ENCODE assay signal across 10 cellular contexts in the genomic region with DNA sequence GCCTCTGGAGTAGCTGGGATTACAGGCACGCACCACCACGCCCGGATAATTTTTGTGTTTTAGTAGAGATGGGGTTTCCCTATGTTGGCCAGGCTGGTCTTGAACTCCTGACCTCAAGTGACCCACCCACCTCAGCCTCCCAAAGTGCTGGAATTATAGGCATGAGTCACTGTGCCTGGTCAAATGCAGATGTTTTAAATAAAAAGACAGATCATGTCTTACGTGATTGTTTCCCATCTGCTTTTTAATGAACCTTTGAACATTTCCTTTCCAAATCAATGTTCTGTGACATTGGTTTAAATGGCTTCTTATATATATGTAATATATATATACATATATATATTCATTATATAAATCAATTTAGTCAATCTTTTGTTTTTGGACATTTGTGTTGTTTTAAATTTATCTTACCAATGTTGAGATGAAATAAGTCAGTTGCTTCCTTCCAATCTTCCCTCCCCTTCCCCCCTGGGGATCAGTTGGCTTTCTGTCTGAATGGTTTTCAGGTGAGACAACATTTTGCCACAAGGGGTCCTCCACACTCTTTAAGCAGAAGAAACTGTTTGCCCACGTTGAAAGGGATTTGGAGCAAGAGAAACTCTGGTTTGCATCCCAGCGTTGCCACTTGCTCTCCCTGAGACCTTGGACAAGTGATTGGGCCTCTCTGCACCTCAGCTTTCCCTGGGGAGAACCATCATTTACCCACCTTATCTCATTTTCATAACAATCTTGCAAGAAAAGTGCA. TPM values are rescaled to one million over a fixed set of nuclear protein-coding genes. Genes with fewer than 3 reads are reported as not detected.
DNase-seq lines count a peak whose midpoint lies in the region; ATAC-seq, FAIRE-seq and TF ChIP-seq lines count a peak whose summit lies in the region.
"Had no signal": no experiment of that assay in that cellular context is flagged by ENCODE, and none has a peak within 500 bp of the region (broad histone marks: within the 10 kb centered on the region; RNA-seq: fewer than 3 reads in every experiment).

No MANE protein-coding gene starts in this region.

- peak; percentile 75 for ATAC-seq in GM23338
- ATAC-seq in pancreas: no peak
- ATAC-seq in GM21390 (IDR thresholded peaks at IDR 0.05; ENCODE audit: unreplicated experiment): no peak
- no peak for ATAC-seq in HG03108 (IDR thresholded peaks at IDR 0.05; ENCODE audit: unreplicated experiment)
- ATAC-seq: upper lobe of right lung had no signal

- no peak overlapping the region; the same call in 1 of the 2 replicates for H3K27ac Mint-ChIP-seq in GM23338

- H3K36me3 ChIP-seq in GM23338 (ENCODE audit: insufficient read depth) (no peaks in the 10 kb centered on the region), fibroblast of lung (ENCODE audit: control insufficient read depth, insufficient read depth, low read length) (no peaks in the 10 kb centered on the region), pancreas (no peaks in the 10 kb centered on the region)
- H3K36me3 ChIP-seq: upper lobe of right lung had no signal

- H3K79me2 ChIP-seq in GM23338 (replicated peaks; ENCODE audit: insufficient read depth): no peaks in the 10 kb centered on the region
- H3K79me2 ChIP-seq in fibroblast of lung (ENCODE audit: control insufficient read depth, insufficient read depth, low read length): no peaks in the 10 kb centered on the region

- H3K9me3 ChIP-seq in fibroblast of lung (ENCODE audit: control insufficient read depth, insufficient read depth, low read depth, low read length): no peaks in the 10 kb centered on the region
- no peaks in the 10 kb centered on the region for H3K9me3 ChIP-seq in pancreas
- H3K9me3 ChIP-seq: upper lobe of right lung had no signal

- H3K9ac ChIP-seq in fibroblast of lung (ENCODE audit: insufficient read depth, low read length): no peak overlapping the region

- intact Hi-C loops in pancreas (cut with DNase I): no loop called here

- H3K4me1 Mint-ChIP-seq in GM23338: peaks cover 4% of the 10 kb centered on the region; the same call in 2 of the 3 replicates

- WGBS in pancreas, 2 donors: 40 to 51% methylated on average over 6 of the region's 6 CpGs

- H3K4me3 Mint-ChIP-seq in GM23338: no peak overlapping the region

- no peak for FAIRE-seq in pancreas (lab: Jason Lieb, UNC)

- no peak overlapping the region for H3K4me2 ChIP-seq in GM23338
- H3K4me2 ChIP-seq in fibroblast of lung (ENCODE audit: extremely low read depth, insufficient read depth, low read length): no peak overlapping the region

- H3K27me3 Mint-ChIP-seq in GM23338 (ENCODE audit: insufficient read depth, low read depth, poor library complexity): peaks cover 16% of the 10 kb centered on the region

- H3K36me3 Mint-ChIP-seq in GM23338 (ENCODE audit: low read depth): peaks cover 3% of the 10 kb centered on the region; the same call in 2 of the 3 replicates

- H4K20me1 ChIP-seq in GM23338 (replicated peaks; ENCODE audit: insufficient read depth) (no peaks in the 10 kb centered on the region), fibroblast of lung (ENCODE audit: control insufficient read depth, extremely low read depth, insufficient read depth, low read length) (no peaks in the 10 kb centered on the region)

- TF ChIP-seq CTCF in AG09309 (IDR thresholded peaks at IDR 0.05; ENCODE audit: control insufficient read depth, insufficient read depth, low read depth, low read length, missing control alignments): peak; percentile 50
- peak; percentile 63 to 86 for TF ChIP-seq CTCF in GM23338 (conservative IDR thresholded peaks at IDR 0.05; ENCODE audit: low read depth in 2 of 2)
- TF ChIP-seq CTCF in fibroblast of lung (conservative IDR thresholded peaks at IDR 0.05 in 1 of 2, IDR thresholded peaks at IDR 0.05 in 1 of 2; ENCODE audit: low read depth in 1 of 2, low read length in 2 of 2): peak; percentile 30 to 35
- no peak for TF ChIP-seq CTCF in pancreas (IDR thresholded peaks at IDR 0.05)

- no peak overlapping the region for H3K4me3 ChIP-seq in AG09309 (ENCODE audit: control insufficient read depth, low read depth, low read length)
- H3K4me3 ChIP-seq in GM23338: no peak overlapping the region
- H3K4me3 ChIP-seq in fibroblast of lung (replicated peaks in 1 of 4; ENCODE audit: control extremely low read depth in 1 of 4, insufficient read depth in 1 of 4, low read depth in 3 of 4, low read length in 4 of 4): no peak overlapping the region
- H3K4me3 ChIP-seq in pancreas: no peak overlapping the region
- H3K4me3 ChIP-seq: upper lobe of right lung had no signal

- H3K4me1 ChIP-seq in GM23338 (ENCODE audit: insufficient read depth) (no peaks in the 10 kb centered on the region), fibroblast of lung (ENCODE audit: control insufficient read depth, extremely low read depth, insufficient read depth, low read length) (no peaks in the 10 kb centered on the region), pancreas (no peaks in the 10 kb centered on the region)
- H3K4me1 ChIP-seq: upper lobe of right lung had no signal

- peak; percentile 16 for DNase-seq in AG09309 (ENCODE audit: low read depth)
- DNase-seq in GM23338 (ENCODE audit: low spot score): peak; percentile 86
- peak; percentile 69 for DNase-seq in NCI-H748 treated with DMSO at 0.1 percent for 48 hours (lab: John Stamatoyannopoulos, UW)
- peak; percentile 5 to 47 for DNase-seq in fibroblast of lung (ENCODE audit: low read depth in 2 of 2)
- no peak for DNase-seq in pancreas
- no peak for DNase-seq in cerebellar nuclear complex (lab: John Stamatoyannopoulos, UW)
- DNase-seq: hippocampal formation, upper lobe of right lung had no signal

- peaks cover 5% of the 10 kb centered on the region; the same call in 1 of the 2 replicates for H3K9me2 ChIP-seq in GM23338 (ENCODE audit: insufficient read depth)

- H3K27ac ChIP-seq in GM23338 (ENCODE audit: low read depth) (no peak overlapping the region), fibroblast of lung (ENCODE audit: insufficient read depth, low read length) (no peak overlapping the region), pancreas (no peak overlapping the region)
- H3K27ac ChIP-seq: upper lobe of right lung had no signal

- no peaks in the 10 kb centered on the region for H3K27me3 ChIP-seq in GM23338 (ENCODE audit: insufficient read depth)
- no peaks in the 10 kb centered on the region for H3K27me3 ChIP-seq in fibroblast of lung (ENCODE audit: control insufficient read depth, insufficient read depth, low read length)
- H3K27me3 ChIP-seq in pancreas: no peaks in the 10 kb centered on the region
- H3K27me3 ChIP-seq: upper lobe of right lung had no signal

- H2AFZ ChIP-seq in GM23338 (0 out of 2 replicates have a peak overlapping the region, but pooled peaks have one; percentile 52), fibroblast of lung (ENCODE audit: low read length) (no peak overlapping the region)

- peaks cover 12% of the 10 kb centered on the region for H3K9me3 Mint-ChIP-seq in GM23338

- H3F3A ChIP-seq in GM23338 (replicated peaks; ENCODE audit: low read depth): no peaks in the 10 kb centered on the region

TF ChIP-seq in GM23338, 12 proteins besides CTCF, POLR2A, EP300 and RAD21 (continues in another document):
- TF ChIP-seq CREB1 (CRISPR knock-in tag; IDR thresholded peaks at IDR 0.05; ENCODE audit: low read depth) (no peak), EZH2phosphoT487 (IDR thresholded peaks at IDR 0.05; ENCODE audit: unreplicated experiment) (no peak), ZNF114 (CRISPR knock-in tag; IDR thresholded peaks at IDR 0.05) (no peak)

RNA-seq across cellular contexts. Expression of gene RBM19, which starts 47.6 kb away (rescaled TPM):
- 44.3 and 56.7 TPM in 2 replicates for total RNA-seq in GM23338 (2014; rRNA removed; shearing (Covaris generic))
- polyA plus RNA-seq in GM23338 (2016; fragmentation: Nextera tagmentation; extraction: Ambion mirVana): 40.1 and 43.4 TPM in 2 replicates
- 15.4 and 16.5 TPM in 2 replicates for total RNA-seq in fibroblast of lung
- 10.5 and 17.0 TPM in 2 replicates for polyA plus RNA-seq in fibroblast of lung
- polyA plus RNA-seq in fibroblast of lung (2012): 12.4 and 20.0 TPM in 2 replicates
- polyA minus RNA-seq in fibroblast of lung (ENCODE audit: low replicate concordance): 8.6 and 21.1 TPM in 2 replicates
- 10 to 100 TPM; 13.9 to 20.1 (median 15.2) TPM for total RNA-seq in pancreas
- 10 to 100 TPM; 19.6 to 32.2 TPM for polyA plus RNA-seq in pancreas

Comparison
In these comparisons a context has a peak if more than half of its experiments do, and no peak if none do; other contexts are left out.
1. DNase-seq: peak in AG09309 (single experiment), GM23338 (single experiment), NCI-H748 treated with DMSO at 0.1 percent for 48 hours (single experiment) and fibroblast of lung (2 of 2); none in pancreas (0 of 6) and cerebellar nuclear complex (0 of 2).
2. CTCF ChIP-seq: peak in AG09309 (single experiment), GM23338 (2 of 2) and fibroblast of lung (2 of 2); none in pancreas (0 of 4).